In genomic region chr16:28258571-28258970, GRCh38 we compare ENCODE assay signal across 11 cellular contexts. TPM values are rescaled to one million over a fixed set of nuclear protein-coding genes. Genes with fewer than 3 reads are reported as not detected.
DNase-seq lines count a peak whose midpoint lies in the region; TF ChIP-seq lines count a peak whose summit lies in the region.
"Had no signal": no experiment of that assay in that cellular context is flagged by ENCODE, and none has a peak within 500 bp of the region (broad histone marks: within the 10 kb centered on the region; RNA-seq: fewer than 3 reads in every experiment).

No MANE protein-coding gene starts in this region.

- peak overlapping the region; percentile 58 for H3K4me3 Mint-ChIP-seq in osteocyte (ENCODE audit: unreplicated experiment)

- TF ChIP-seq CTCF in osteocyte (IDR thresholded peaks at IDR 0.05) = no peak

- no peak overlapping the region for H3K27ac ChIP-seq in SJCRH30

- peaks cover 3% of the 10 kb centered on the region for H3K4me1 Mint-ChIP-seq in osteocyte (ENCODE audit: unreplicated experiment)

- peaks cover 27% of the 10 kb centered on the region for H3K27me3 Mint-ChIP-seq in osteocyte (ENCODE audit: unreplicated experiment)

- H3K27ac Mint-ChIP-seq in osteocyte (ENCODE audit: unreplicated experiment) = no peak overlapping the region

- DNase-seq in SJCRH30 (peak; percentile 10 to 24), head of caudate nucleus (peak in 35 of 42 donors; percentile 7 to 68 (median 37)), osteocyte (ENCODE audit: extremely low spot score, unreplicated experiment) (no peak), HK-2 (ENCODE audit: unreplicated experiment) (no peak), NCI-H446 treated with DMSO at 0.1 percent for 48 hours (lab: John Stamatoyannopoulos, UW) (no peak), pons (ENCODE audit: low spot score) (no peak)
- DNase-seq in stimulated activated CD4-positive, alpha-beta T cell treated with anti-CD3 and anti-CD28 coated beads, Interleukin-4, amount 100 ng/mL, for 24 hours = no peak
- DNase-seq: left colon; NCI-H2171; stimulated activated naive CD4-positive, alpha-beta T cell treated with Interleukin-2 at 50 U/mL for 16 hours had no signal

- no peak overlapping the region for H3K4me3 ChIP-seq in SJCRH30

- peak overlapping the region; percentile 8; the same call in 1 of the 2 replicates for H3K9ac ChIP-seq in ES-I3 (ENCODE audit: low read depth, low read length)

- H3K9me3 ChIP-seq in ES-I3 (ENCODE audit: control insufficient read depth, insufficient read depth, low read length) = no peaks in the 10 kb centered on the region
- no peaks in the 10 kb centered on the region for H3K9me3 ChIP-seq in SJCRH30 (replicated peaks)

- H3K27me3 ChIP-seq in SJCRH30 = peaks cover 21% of the 10 kb centered on the region

- H3K4me1 ChIP-seq in ES-I3 (ENCODE audit: insufficient read depth, low read length) (peaks cover 10% of the 10 kb centered on the region), SJCRH30 (no peaks in the 10 kb centered on the region)

- intact Hi-C loops in head of caudate nucleus (cut with DNase I) = no loop called here

- H3K36me3 ChIP-seq in ES-I3 (ENCODE audit: insufficient read depth, low read length) (no peaks in the 10 kb centered on the region), SJCRH30 (no peaks in the 10 kb centered on the region)

- no peaks in the 10 kb centered on the region for H3K36me3 Mint-ChIP-seq in osteocyte (ENCODE audit: unreplicated experiment)

- no peaks in the 10 kb centered on the region for H3K9me3 Mint-ChIP-seq in osteocyte (ENCODE audit: unreplicated experiment)

RNA-seq across cellular contexts. Expression of gene SBK1, which starts 33.8 kb away (rescaled TPM):
- total RNA-seq in SJCRH30 (2014; rRNA removed; shearing (Covaris generic)) = 0.53 and 0.59 TPM in 2 replicates
- 4.9 and 5.0 TPM in 2 replicates for total RNA-seq in osteocyte

RNA-seq across cellular contexts. Expression of gene XPO6, which starts 46.8 kb away (rescaled TPM):
- total RNA-seq in SJCRH30 (2014; rRNA removed; shearing (Covaris generic)) = 86.7 and 95.6 TPM in 2 replicates
- 128 and 138 TPM in 2 replicates for total RNA-seq in osteocyte

Comparison
In these comparisons a context has a peak if more than half of its experiments do, and no peak if none do; other contexts are left out.
1. DNase-seq: peak in SJCRH30 (2 of 2) and head of caudate nucleus (35 of 42); none in osteocyte (single experiment), stimulated activated CD4-positive, alpha-beta T cell treated with anti-CD3 and anti-CD28 coated beads, Interleukin-4, amount 100 ng/mL, for 24 hours (single experiment), HK-2 (single experiment), NCI-H446 treated with DMSO at 0.1 percent for 48 hours (single experiment) and pons (single experiment).